9 cellular contexts compared by ENCODE assay signal in the genomic region with DNA sequence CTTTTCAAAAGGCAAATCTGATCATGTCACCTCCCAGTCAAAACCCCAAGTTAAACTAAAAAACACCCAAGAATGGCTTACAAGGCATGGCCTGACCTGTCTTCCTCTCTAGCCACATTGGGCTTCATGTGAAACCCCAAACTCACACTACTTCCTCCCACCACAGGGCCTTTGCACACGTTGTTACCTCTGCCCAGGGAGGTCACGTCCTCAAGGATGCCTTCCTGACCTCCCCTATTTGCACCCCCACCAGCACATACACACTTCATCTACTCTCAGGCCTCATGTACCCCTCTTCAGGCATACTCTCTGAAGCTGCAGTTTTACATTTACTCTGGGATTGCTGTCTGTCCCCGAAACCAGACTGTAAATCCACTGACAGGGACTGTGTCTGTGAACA. TPM values are rescaled to one million over a fixed set of nuclear protein-coding genes. Genes with fewer than 3 reads are reported as not detected.
DNase-seq lines count a peak whose midpoint lies in the region; ATAC-seq and TF ChIP-seq lines count a peak whose summit lies in the region.
"Had no signal": no experiment of that assay in that cellular context is flagged by ENCODE, and none has a peak within 500 bp of the region (broad histone marks: within the 10 kb centered on the region; RNA-seq: fewer than 3 reads in every experiment).

No MANE protein-coding gene starts in this region.

- H3K36me3 Mint-ChIP-seq in activated CD8-positive, alpha-beta memory T cell treated with anti-CD3 and anti-CD28 coated beads, Interleukin-2, amount 10 ng/mL, durations not matched to agents 7 days and 5 days: peaks cover 86% of the 10 kb centered on the region
- H3K36me3 Mint-ChIP-seq in T-helper 17 cell (ENCODE audit: low read depth): peaks cover 18% of the 10 kb centered on the region

- H3K4me1 Mint-ChIP-seq in activated CD8-positive, alpha-beta memory T cell treated with anti-CD3 and anti-CD28 coated beads, Interleukin-2, amount 10 ng/mL, durations not matched to agents 7 days and 5 days: peaks cover 86% of the 10 kb centered on the region
- H3K4me1 Mint-ChIP-seq in T-helper 17 cell: peaks cover 68% of the 10 kb centered on the region

- H3K4me3 ChIP-seq in esophagus squamous epithelium (peak overlapping the region in 2 of 4 donors; percentile 76 to 97), stomach (peak overlapping the region in 3 of 4 donors; percentile 4 to 82 (median 71))

- H3K27ac ChIP-seq in esophagus squamous epithelium: peak overlapping the region; percentile 66 to 100 (median 99)
- H3K27ac ChIP-seq in stomach: peak overlapping the region; percentile 30 to 99 (median 98)

- no peaks in the 10 kb centered on the region for H3K27me3 ChIP-seq in esophagus squamous epithelium
- no peaks in the 10 kb centered on the region for H3K27me3 ChIP-seq in stomach

- peak overlapping the region; percentile 99 for H3K4me3 Mint-ChIP-seq in activated CD8-positive, alpha-beta memory T cell treated with anti-CD3 and anti-CD28 coated beads, Interleukin-2, amount 10 ng/mL, durations not matched to agents 7 days and 5 days
- peak overlapping the region; percentile 74 for H3K4me3 Mint-ChIP-seq in T-helper 17 cell

- ATAC-seq in activated CD8-positive, alpha-beta memory T cell treated with anti-CD3 and anti-CD28 coated beads, Interleukin-2, amount 10 ng/mL, durations not matched to agents 7 days and 5 days: peak; percentile 10
- no peak for ATAC-seq in T-helper 17 cell
- ATAC-seq in HG03135 (IDR thresholded peaks at IDR 0.05; ENCODE audit: unreplicated experiment): no peak
- ATAC-seq in esophagus mucosa: no peak
- ATAC-seq: SK-N-SH treated with all-trans-retinoic acid at 6 μM for 48 hours had no signal

- peak overlapping the region; percentile 67 for H3K27ac Mint-ChIP-seq in activated CD8-positive, alpha-beta memory T cell treated with anti-CD3 and anti-CD28 coated beads, Interleukin-2, amount 10 ng/mL, durations not matched to agents 7 days and 5 days
- H3K27ac Mint-ChIP-seq in T-helper 17 cell: peak overlapping the region; percentile 99

- no peaks in the 10 kb centered on the region for H3K9me3 Mint-ChIP-seq in activated CD8-positive, alpha-beta memory T cell treated with anti-CD3 and anti-CD28 coated beads, Interleukin-2, amount 10 ng/mL, durations not matched to agents 7 days and 5 days (ENCODE audit: low read depth)

- TF ChIP-seq CTCF in esophagus squamous epithelium (IDR thresholded peaks at IDR 0.05) (no peak), stomach (IDR thresholded peaks at IDR 0.05) (no peak)

- intact Hi-C loops in esophagus squamous epithelium (cut with DNase I): no loop called here
- intact Hi-C loops in stomach (cut with DNase I; ENCODE audit: low total_unique reads): no loop called here

- TF ChIP-seq POLR2A in esophagus squamous epithelium (IDR thresholded peaks at IDR 0.05) (no peak), stomach (IDR thresholded peaks at IDR 0.05) (no peak)

- peak; percentile 78 for DNase-seq in activated CD8-positive, alpha-beta memory T cell treated with anti-CD3 and anti-CD28 coated beads, Interleukin-2, amount 10 ng/mL, durations not matched to agents 7 days and 5 days
- no peak for DNase-seq in activated CD8-positive, alpha-beta memory T cell treated with anti-CD3 and anti-CD28 coated beads, Interleukin-2, amount 50 U/mL, for 4 hours
- no peak for DNase-seq in T-helper 17 cell
- DNase-seq in esophagus squamous epithelium (lab: John Stamatoyannopoulos, UW): no peak
- peak; percentile 22 for DNase-seq in stomach
- DNase-seq in NCI-H1105 (lab: John Stamatoyannopoulos, UW): no peak

- CTCF ChIA-PET in activated CD8-positive, alpha-beta memory T cell treated with anti-CD3 and anti-CD28 coated beads, Interleukin-2, amount 10 ng/mL, durations not matched to agents 7 days and 5 days (lab: Charles Lee): interaction anchor here (0.9 to 2.1 kb wide), 5 partner anchors 18 to 143 kb away, joined by 3 to 8 read pairs (median 4); no protein-coding TSS in a partner anchor

- H3K27me3 Mint-ChIP-seq in activated CD8-positive, alpha-beta memory T cell treated with anti-CD3 and anti-CD28 coated beads, Interleukin-2, amount 10 ng/mL, durations not matched to agents 7 days and 5 days: no peaks in the 10 kb centered on the region
- H3K27me3 Mint-ChIP-seq in T-helper 17 cell: no peaks in the 10 kb centered on the region

- TF ChIP-seq EP300 in stomach (IDR thresholded peaks at IDR 0.05): no peak

- no peaks in the 10 kb centered on the region for H3K9me3 ChIP-seq in T-helper 17 cell (ENCODE audit: control insufficient read depth, low read length, poor library complexity, severe bottlenecking)
- H3K9me3 ChIP-seq in esophagus squamous epithelium: no peaks in the 10 kb centered on the region
- no peaks in the 10 kb centered on the region for H3K9me3 ChIP-seq in stomach

- H3K4me1 ChIP-seq in esophagus squamous epithelium (peaks cover 16 to 99% (median 57%) of the 10 kb centered on the region in 3 donors), stomach (peaks cover 34 to 96% (median 80%) of the 10 kb centered on the region in 4 donors)

- WGBS in esophagus squamous epithelium, 2 donors: 77 to 87% methylated on average over 3 of the region's 3 CpGs
- 67 to 78% (median 77%) methylated on average over 3 of the region's 3 CpGs for WGBS in stomach, 5 donors

- H3K36me3 ChIP-seq in esophagus squamous epithelium (peaks cover 0 to 69% (median 0%) of the 10 kb centered on the region in 3 donors), stomach (peaks cover 0 to 31% (median 14%) of the 10 kb centered on the region in 4 donors)

RNA-seq across cellular contexts. Expression of a gene that starts 6.1 kb away (rescaled TPM):
- 100 to 1,000 TPM; 187 to 214 TPM for total RNA-seq in activated CD8-positive, alpha-beta memory T cell treated with anti-CD3 and anti-CD28 coated beads, Interleukin-2, amount 10 ng/mL, durations not matched to agents 7 days and 5 days
- total RNA-seq in T-helper 17 cell (100 to 1,000 TPM; 341 to 361 TPM), esophagus squamous epithelium (100 to 1,000 TPM; 208 to 339 (median 285) TPM), stomach (100 to 1,000 TPM in 3 of 5 donors, 10 to 100 TPM in 2; 69.5 to 317 (median 295) TPM), esophagus mucosa (368 TPM)
- polyA plus RNA-seq in stomach: 100 to 1,000 TPM; 121 to 231 (median 205) TPM

Comparison
In these comparisons a context has a peak if more than half of its experiments do, and no peak if none do; other contexts are left out.
1. DNase-seq: peak in activated CD8-positive, alpha-beta memory T cell treated with anti-CD3 and anti-CD28 coated beads, Interleukin-2, amount 10 ng/mL, durations not matched to agents 7 days and 5 days (single experiment) and stomach (single experiment); none in activated CD8-positive, alpha-beta memory T cell treated with anti-CD3 and anti-CD28 coated beads, Interleukin-2, amount 50 U/mL, for 4 hours (single experiment), T-helper 17 cell (0 of 3), esophagus squamous epithelium (single experiment) and NCI-H1105 (single experiment).